14 cellular contexts compared by ENCODE assay signal in the genomic region with DNA sequence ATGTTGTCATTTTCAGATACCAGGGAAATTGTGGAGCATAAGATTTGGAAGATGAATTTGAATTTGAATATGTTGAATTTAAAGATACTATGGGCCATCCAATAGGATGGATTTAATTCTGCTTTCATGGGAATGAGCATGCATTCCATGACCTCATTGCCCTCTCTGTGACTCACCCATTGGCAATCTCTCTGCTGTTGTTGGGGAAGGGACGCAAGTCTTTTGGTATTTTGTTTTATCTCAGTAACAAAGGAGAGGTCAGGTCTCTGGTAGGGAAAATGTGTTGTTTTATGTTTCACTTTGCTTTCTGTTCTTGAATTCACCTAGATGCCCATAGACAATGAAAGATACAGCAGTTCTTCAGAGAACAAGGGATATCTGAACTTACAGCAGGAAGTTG. TPM values are rescaled to one million over a fixed set of nuclear protein-coding genes. Genes with fewer than 3 reads are reported as not detected.
DNase-seq lines count a peak whose midpoint lies in the region; ATAC-seq and TF ChIP-seq lines count a peak whose summit lies in the region.
"Had no signal": no experiment of that assay in that cellular context is flagged by ENCODE, and none has a peak within 500 bp of the region (broad histone marks: within the 10 kb centered on the region; RNA-seq: fewer than 3 reads in every experiment).

No MANE protein-coding gene starts in this region.

- H2AK5ac ChIP-seq in trophoblast cell (ENCODE audit: low read length) = no peak overlapping the region

- TF ChIP-seq CTCF in RWPE1 (conservative IDR thresholded peaks at IDR 0.05; ENCODE audit: low read depth) = no peak
- no peak for TF ChIP-seq CTCF in epithelial cell of proximal tubule (conservative IDR thresholded peaks at IDR 0.05; ENCODE audit: low read depth, low read length)
- no peak for TF ChIP-seq CTCF in WERI-Rb-1 (IDR thresholded peaks at IDR 0.05; ENCODE audit: low read depth, low read length)

- no peak overlapping the region for H3K9ac ChIP-seq in trophoblast cell (ENCODE audit: low read length)

- no peak overlapping the region for H3K14ac ChIP-seq in trophoblast cell (ENCODE audit: low read length)

- H3K27me3 ChIP-seq in trophoblast cell (ENCODE audit: insufficient read depth, low read length) (no peaks in the 10 kb centered on the region), WERI-Rb-1 (ENCODE audit: insufficient read depth, low read depth, severe bottlenecking) (no peaks in the 10 kb centered on the region)

- no peak overlapping the region for H4K12ac ChIP-seq in trophoblast cell (ENCODE audit: low read depth, low read length)

- no peak overlapping the region for H3K4me2 ChIP-seq in trophoblast cell (ENCODE audit: low read length)

- H2AFZ ChIP-seq in trophoblast cell (ENCODE audit: insufficient read depth, low read length, poor library complexity) = no peak overlapping the region

- H4K91ac ChIP-seq in trophoblast cell (ENCODE audit: low read depth, low read length) = no peak overlapping the region

- H3K27ac ChIP-seq in RWPE1 (peak overlapping the region; percentile 65), trophoblast cell (ENCODE audit: low read depth, low read length) (peak overlapping the region; percentile 41), WERI-Rb-1 (no peak overlapping the region)
- H3K27ac ChIP-seq: HL-60 had no signal

- H3K79me1 ChIP-seq in trophoblast cell (ENCODE audit: low read length) = no peaks in the 10 kb centered on the region

- no peak overlapping the region for H3K23ac ChIP-seq in trophoblast cell (ENCODE audit: low read length)

- H3K9me3 ChIP-seq in trophoblast cell (ENCODE audit: insufficient read depth, low read depth, low read length) (no peaks in the 10 kb centered on the region), WERI-Rb-1 (ENCODE audit: severe bottlenecking) (peaks cover 3% of the 10 kb centered on the region)

- POLR2A ChIA-PET in RWPE1 (lab: Yijun Ruan, JAX; ENCODE audit: low non-redundant PET) = no interaction called here

- H2BK5ac ChIP-seq in trophoblast cell (ENCODE audit: low read depth, low read length, poor library complexity) = no peak overlapping the region

- peak; percentile 80 for DNase-seq in ELR (ENCODE audit: low read depth)
- DNase-seq in RWPE1 (ENCODE audit: low spot score) = peak; percentile 55
- peak; percentile 13 for DNase-seq in epithelial cell of proximal tubule (ENCODE audit: low read depth)
- DNase-seq in trophoblast cell = peak; percentile 35 to 36
- no peak for DNase-seq in SK-N-DZ (ENCODE audit: low spot score)
- DNase-seq in foreskin melanocyte = no peak
- DNase-seq in WERI-Rb-1 = no peak
- DNase-seq: activated CD8-positive, alpha-beta memory T cell treated with anti-CD3 and anti-CD28 coated beads for 24 hours; activated naive CD8-positive, alpha-beta T cell treated with anti-CD3 and anti-CD28 coated beads for 36 hours; NCI-H1417; NK-92 treated with Interleukin-12 subunit alpha and Interleukin-12 subunit beta, amount 100 ng/mL, for 24 hours had no signal

- no peaks in the 10 kb centered on the region for H3K36me3 ChIP-seq in trophoblast cell (ENCODE audit: control insufficient read depth in 1 of 2, insufficient read depth in 2 of 2, low read length in 2 of 2)
- H3K36me3 ChIP-seq in WERI-Rb-1 = no peaks in the 10 kb centered on the region

- ATAC-seq in GM18520 (IDR thresholded peaks at IDR 0.05; ENCODE audit: unreplicated experiment) = no peak

- H3K4me3 ChIP-seq in epithelial cell of proximal tubule (ENCODE audit: low read depth, low read length) (no peak overlapping the region), trophoblast cell (ENCODE audit: low read depth, low read length) (no peak overlapping the region), WERI-Rb-1 (ENCODE audit: low read depth, low read length) (no peak overlapping the region)

- no peaks in the 10 kb centered on the region for H3K79me2 ChIP-seq in trophoblast cell (ENCODE audit: control insufficient read depth, insufficient read depth, low read length, poor library complexity)

- no CpG with 5 or more reads among the region's 1 CpG for WGBS in trophoblast cell (ENCODE audit: extremely low coverage, insufficient coverage, insufficient read length)

- no peak overlapping the region for H2BK12ac ChIP-seq in trophoblast cell (ENCODE audit: low read length)

- H3K4me1 ChIP-seq in trophoblast cell (ENCODE audit: control insufficient read depth in 1 of 2, insufficient read depth in 2 of 2, low read length in 2 of 2) = peaks cover 0 to 4% of the 10 kb centered on the region in 2 experiments

- CTCF ChIA-PET in RWPE1 (lab: Yijun Ruan, JAX) = no interaction called here

- no peak overlapping the region for H4K8ac ChIP-seq in trophoblast cell (ENCODE audit: low read depth, low read length)

- H3K4ac ChIP-seq in trophoblast cell (ENCODE audit: low read depth, low read length) = no peak overlapping the region

- H3K18ac ChIP-seq in trophoblast cell (ENCODE audit: low read length) = no peak overlapping the region

- H2BK120ac ChIP-seq in trophoblast cell (ENCODE audit: insufficient read depth, low read length, poor library complexity) = no peak overlapping the region

RNA-seq across cellular contexts. Expression of gene MAGEA4, which starts 42.1 kb away (rescaled TPM):
- not detected in 2 replicates for total RNA-seq in epithelial cell of proximal tubule
- 0.04 TPM in 1 of 2 replicates, not detected in the other for polyA plus RNA-seq in trophoblast cell (2013)
- polyA plus RNA-seq in SK-N-DZ (2014; cell fraction: cytosol; rRNA removed) = not detected in 2 replicates
- not detected in 2 replicates for polyA plus RNA-seq in SK-N-DZ (2014; cell fraction: nucleus; rRNA removed)
- total RNA-seq: activated naive CD8-positive, alpha-beta T cell treated with anti-CD3 and anti-CD28 coated beads for 36 hours; T-helper 1 cell treated with Interleukin-12 subunit alpha and Interleukin-12 subunit beta and Interleukin-4 antibody, amounts not matched to agents 30 ng/mL and 1 ng/mL, for 36 hours had no signal

Comparison
In these comparisons a context has a peak if more than half of its experiments do, and no peak if none do; other contexts are left out.
1. DNase-seq: peak in ELR (single experiment), RWPE1 (single experiment), epithelial cell of proximal tubule (single experiment) and trophoblast cell (2 of 2); none in SK-N-DZ (single experiment), foreskin melanocyte (single experiment) and WERI-Rb-1 (single experiment).